Comparison of ENCODE assay signal across 24 cellular contexts in genomic region chr1:233410906-233411305, GRCh38.
DNase-seq lines count a peak whose midpoint lies in the region; ATAC-seq and TF ChIP-seq lines count a peak whose summit lies in the region.
"Had no signal": no experiment of that assay in that cellular context is flagged by ENCODE, and none has a peak within 500 bp of the region (broad histone marks: within the 10 kb centered on the region; RNA-seq: fewer than 3 reads in every experiment).

No MANE protein-coding gene starts in this region.

- peak; percentile 20 for ATAC-seq in foreskin keratinocyte
- ATAC-seq: GM12878 had no signal

- H3K4me1 ChIP-seq in foreskin keratinocyte: no peaks in the 10 kb centered on the region
- H3K4me1 ChIP-seq: BE2C, BLaER1 had no signal

- H3K27me3 ChIP-seq in foreskin keratinocyte: peaks cover 17% of the 10 kb centered on the region
- H3K27me3 ChIP-seq: BE2C, BLaER1 had no signal

- no peak overlapping the region for H3K4me3 ChIP-seq in epithelial cell of esophagus (ENCODE audit: low read length)
- H3K4me3 ChIP-seq: BLaER1, GM12878 had no signal

- TF ChIP-seq CTCF in epithelial cell of esophagus (IDR thresholded peaks at IDR 0.05; ENCODE audit: insufficient read depth, low read depth, low read length, missing control alignments) (no peak), foreskin keratinocyte (conservative IDR thresholded peaks at IDR 0.05) (no peak)

- no peak overlapping the region for H3K27ac ChIP-seq in foreskin keratinocyte
- H3K27ac ChIP-seq: BLaER1 had no signal

- DNase-seq in HT1080 (ENCODE audit: low read depth): peak; percentile 57
- DNase-seq in M059J (ENCODE audit: low read depth): peak; percentile 26
- DNase-seq in epithelial cell of esophagus (ENCODE audit: low read depth): peak; percentile 8
- no peak for DNase-seq in foreskin keratinocyte
- DNase-seq in posterior cingulate gyrus: no peak
- DNase-seq in nucleus accumbens (lab: John Stamatoyannopoulos, UW): no peak
- no peak for DNase-seq in stimulated activated naive CD4-positive, alpha-beta T cell (lab: John Stamatoyannopoulos, UW)
- DNase-seq: 8988T; ACHN; BE2C; C1 segment of cervical spinal cord; CD4-positive, alpha-beta memory T cell; CD4-positive, CD25-positive, alpha-beta regulatory T cell; CD8-positive, alpha-beta memory T cell; COR-L47; DMS 273 treated with DMSO at 0.1 percent for 48 hours; DMS153; DMS53; DMS79; DND-41; EL; GDM1 had no signal

- intact Hi-C loops in posterior cingulate gyrus (cut with DNase I): no loop called here

Comparison
In these comparisons a context has a peak if more than half of its experiments do, and no peak if none do; other contexts are left out.
1. DNase-seq: peak in HT1080 (single experiment), M059J (single experiment) and epithelial cell of esophagus (single experiment); none in foreskin keratinocyte (0 of 2), posterior cingulate gyrus (0 of 10), nucleus accumbens (0 of 56) and stimulated activated naive CD4-positive, alpha-beta T cell (0 of 6).